12 cellular contexts compared by ENCODE assay signal in genomic region chr5:142846402-142846801, GRCh38.
A peak's percentile ranks its signal among the peaks of the same experiment; 100 is the strongest.
DNase-seq lines count a peak whose midpoint lies in the region; ATAC-seq and TF ChIP-seq lines count a peak whose summit lies in the region.
"Had no signal": no experiment of that assay in that cellular context is flagged by ENCODE, and none has a peak within 500 bp of the region (broad histone marks: within the 10 kb centered on the region; RNA-seq: fewer than 3 reads in every experiment).

No MANE protein-coding gene starts in this region.

- H3K79me1 ChIP-seq in mesenchymal stem cell (replicated peaks; ENCODE audit: low read length, poor library complexity, severe bottlenecking), result peaks cover 24% of the 10 kb centered on the region

- H3K36me3 ChIP-seq in Caco-2 (ENCODE audit: control insufficient read depth, insufficient read depth, low read length), result no peaks in the 10 kb centered on the region
- H3K36me3 ChIP-seq in MM.1S (replicated peaks; ENCODE audit: insufficient read depth, low read length), result no peaks in the 10 kb centered on the region
- no peaks in the 10 kb centered on the region for H3K36me3 ChIP-seq in adrenal gland (replicated peaks in 1 of 2)
- no peaks in the 10 kb centered on the region for H3K36me3 ChIP-seq in mesenchymal stem cell (ENCODE audit: control insufficient read depth in 1 of 2, insufficient read depth in 2 of 2, low read depth in 1 of 2, low read length in 2 of 2)

- no peaks in the 10 kb centered on the region for H3K9me3 Mint-ChIP-seq in Caco-2 (ENCODE audit: unreplicated experiment)
- H3K9me3 Mint-ChIP-seq in naive thymus-derived CD8-positive, alpha-beta T cell, result no peaks in the 10 kb centered on the region

- no peak for TF ChIP-seq POLR2A in adrenal gland (IDR thresholded peaks at IDR 0.05)

- H2BK12ac ChIP-seq in mesenchymal stem cell (ENCODE audit: low read length in 2 of 2), result no peak overlapping the region

- 0 out of 2 replicates have a peak, but pooled peaks cover 4% of the 10 kb centered on the region for H3K79me2 ChIP-seq in MM.1S (ENCODE audit: low read length)

- POLR2A ChIA-PET in Caco-2 (lab: Charles Lee), result no interaction called here
- POLR2A ChIA-PET in naive thymus-derived CD8-positive, alpha-beta T cell (lab: Charles Lee), result no interaction called here

- H2BK5ac ChIP-seq in mesenchymal stem cell (ENCODE audit: low read depth, low read length, poor library complexity, severe bottlenecking), result no peak overlapping the region

- peaks cover 49% of the 10 kb centered on the region for H3K4me1 Mint-ChIP-seq in Caco-2 (ENCODE audit: low read depth, unreplicated experiment)
- H3K4me1 Mint-ChIP-seq in naive thymus-derived CD8-positive, alpha-beta T cell, result peaks cover 49 to 87% (median 80%) of the 10 kb centered on the region in 4 donors

- H3K14ac ChIP-seq in mesenchymal stem cell (ENCODE audit: low read length in 2 of 2), result no peak overlapping the region

- peaks cover 14% of the 10 kb centered on the region for H3K36me3 Mint-ChIP-seq in Caco-2 (ENCODE audit: insufficient read depth, unreplicated experiment)
- no peaks in the 10 kb centered on the region for H3K36me3 Mint-ChIP-seq in naive thymus-derived CD8-positive, alpha-beta T cell

- H3F3A ChIP-seq in MM.1S (ENCODE audit: insufficient read depth, low read length), result peaks cover 10% of the 10 kb centered on the region

- H3K27ac Mint-ChIP-seq in Caco-2 (ENCODE audit: unreplicated experiment), result peak overlapping the region; percentile 77
- H3K27ac Mint-ChIP-seq in naive thymus-derived CD8-positive, alpha-beta T cell, result peak overlapping the region; percentile 54 to 94 (median 88)

- peak overlapping the region; percentile 76; the same call in 1 of the 2 replicates for H3K27ac ChIP-seq in MM.1S (ENCODE audit: low read length)
- peak overlapping the region in 4 of 5 donors; percentile 32 to 77 (median 46) for H3K27ac ChIP-seq in adrenal gland
- no peak overlapping the region for H3K27ac ChIP-seq in mesenchymal stem cell (ENCODE audit: low read length, poor library complexity, severe bottlenecking)

- H2AFZ ChIP-seq in MM.1S (ENCODE audit: low read length), result no peak overlapping the region
- no peak overlapping the region for H2AFZ ChIP-seq in mesenchymal stem cell (ENCODE audit: low read depth, low read length)

- H4K8ac ChIP-seq in mesenchymal stem cell (ENCODE audit: low read length), result no peak overlapping the region

- H3K4me1 ChIP-seq in Caco-2 (peaks cover 22% of the 10 kb centered on the region), MM.1S (ENCODE audit: low read length) (peaks cover 22% of the 10 kb centered on the region), adrenal gland (replicated peaks in 1 of 2) (peaks cover 0 to 32% of the 10 kb centered on the region in 2 donors), mesenchymal stem cell (ENCODE audit: control insufficient read depth, insufficient read depth, low read depth, low read length) (peaks cover 15% of the 10 kb centered on the region)

- H3K9me2 ChIP-seq in MM.1S (replicated peaks; ENCODE audit: insufficient read depth, low read length), result no peaks in the 10 kb centered on the region

- no peak overlapping the region for H4K91ac ChIP-seq in mesenchymal stem cell (ENCODE audit: low read length)

- ATAC-seq in naive thymus-derived CD8-positive, alpha-beta T cell, result no peak
- ATAC-seq in GM21447 (IDR thresholded peaks at IDR 0.05; ENCODE audit: unreplicated experiment), result no peak

- H3K23ac ChIP-seq in mesenchymal stem cell (ENCODE audit: low read length in 2 of 2), result no peak overlapping the region

- no peak overlapping the region for H2BK15ac ChIP-seq in mesenchymal stem cell (ENCODE audit: low read depth, poor library complexity, severe bottlenecking)

- BruUV-seq in Caco-2 (replicated peaks; lab: Mats Ljungman, UMichigan), result no TSS peak

- H3K27me3 ChIP-seq in Caco-2 (replicated peaks; ENCODE audit: control insufficient read depth, insufficient read depth, low read length) (no peaks in the 10 kb centered on the region), MM.1S (replicated peaks; ENCODE audit: insufficient read depth, low read length) (no peaks in the 10 kb centered on the region), adrenal gland (no peaks in the 10 kb centered on the region), mesenchymal stem cell (ENCODE audit: control insufficient read depth in 1 of 2, insufficient read depth in 1 of 2, low read length in 2 of 2) (no peaks in the 10 kb centered on the region)

- TF ChIP-seq CTCF in Caco-2 (IDR thresholded peaks at IDR 0.05; ENCODE audit: insufficient read depth in 1 of 2, low read depth in 1 of 2, low read length in 1 of 2, severe bottlenecking in 1 of 2, unreplicated experiment in 1 of 2) (no peak), MM.1S (IDR thresholded peaks at IDR 0.05; ENCODE audit: low read length) (no peak), adrenal gland (IDR thresholded peaks at IDR 0.05) (no peak)

- DNase-seq in Caco-2, result no peak
- DNase-seq in MM.1S, result no peak
- DNase-seq in adrenal gland, result peak in 1 of 7 donors; percentile 32
- DNase-seq in naive thymus-derived CD8-positive, alpha-beta T cell, result no peak
- no peak for DNase-seq in HK-2 (ENCODE audit: unreplicated experiment)
- no peak for DNase-seq in activated CD4-positive, alpha-beta T cell treated with anti-CD3 and anti-CD28 coated beads for 48 hours
- DNase-seq in mesenchymal stem cell, result no peak
- DNase-seq: effector CD8-positive, alpha-beta T cell; hippocampal formation; NK-92 treated with Interleukin-12 subunit alpha and Interleukin-12 subunit beta, amount 100 ng/mL, for 24 hours; stimulated activated CD4-positive, alpha-beta T cell treated with anti-CD3 and anti-CD28 coated beads, Interleukin-1b, Interleukin-23, amount 100 ng/mL, for 48 hours had no signal

- CTCF ChIA-PET in Caco-2 (lab: Charles Lee), result interaction anchor here (1.3 kb wide), 1 partner anchor 133 kb away, joined by 5 read pairs; no protein-coding TSS in a partner anchor

- H3K4me3 ChIP-seq in Caco-2 (ENCODE audit: low read depth, low read length) (no peak overlapping the region), MM.1S (ENCODE audit: low read length) (no peak overlapping the region), adrenal gland (no peak overlapping the region), mesenchymal stem cell (ENCODE audit: insufficient read depth in 1 of 2, low read depth in 1 of 2, low read length in 2 of 2) (no peak overlapping the region)

- H3K27me3 Mint-ChIP-seq in Caco-2 (ENCODE audit: insufficient read depth, unreplicated experiment), result no peaks in the 10 kb centered on the region
- no peaks in the 10 kb centered on the region for H3K27me3 Mint-ChIP-seq in naive thymus-derived CD8-positive, alpha-beta T cell

- H3K4ac ChIP-seq in mesenchymal stem cell (ENCODE audit: low read depth in 1 of 2, low read length in 2 of 2), result no peak overlapping the region

- no peaks in the 10 kb centered on the region for H3K9me3 ChIP-seq in Caco-2
- no peaks in the 10 kb centered on the region for H3K9me3 ChIP-seq in MM.1S (replicated peaks; ENCODE audit: insufficient read depth, low read length)
- H3K9me3 ChIP-seq in adrenal gland (replicated peaks in 1 of 3), result no peaks in the 10 kb centered on the region
- H3K9me3 ChIP-seq in mesenchymal stem cell (ENCODE audit: control insufficient read depth, low read length), result no peaks in the 10 kb centered on the region

- H3K4me3 Mint-ChIP-seq in Caco-2 (ENCODE audit: unreplicated experiment), result no peak overlapping the region
- H3K4me3 Mint-ChIP-seq in naive thymus-derived CD8-positive, alpha-beta T cell, result peak overlapping the region in 1 of 10 donors; percentile 11

- no peak overlapping the region for H2AK5ac ChIP-seq in mesenchymal stem cell (ENCODE audit: low read length, severe bottlenecking)

- peak overlapping the region; percentile 18; the same call in 1 of the 2 replicates for H3K4me2 ChIP-seq in MM.1S (ENCODE audit: low read depth, low read length)
- no peak overlapping the region for H3K4me2 ChIP-seq in mesenchymal stem cell (ENCODE audit: low read length, poor library complexity, severe bottlenecking)

- intact Hi-C loops in Caco-2 (cut with micrococcal nuclease; ENCODE audit: unreplicated experiment) (no loop called here), adrenal gland (cut with DNase I) (no loop called here)

- H2BK120ac ChIP-seq in mesenchymal stem cell (ENCODE audit: low read depth, low read length), result no peak overlapping the region

- H3K9ac ChIP-seq in MM.1S (ENCODE audit: low read length) (no peak overlapping the region), mesenchymal stem cell (ENCODE audit: low read length) (no peak overlapping the region)

- no peak overlapping the region for H3K18ac ChIP-seq in mesenchymal stem cell (ENCODE audit: low read depth in 1 of 2, low read length in 2 of 2)

- H4K20me1 ChIP-seq in MM.1S (ENCODE audit: insufficient read depth, low read length), result no peaks in the 10 kb centered on the region
